Comparison of ENCODE assay signal across 8 cellular contexts in genomic region chr19:58466089-58466759, GRCh38. TPM values are rescaled to one million over a fixed set of nuclear protein-coding genes. Genes with fewer than 3 reads are reported as not detected.
DNase-seq lines count a peak whose midpoint lies in the region; ATAC-seq and TF ChIP-seq lines count a peak whose summit lies in the region.

No MANE protein-coding gene starts in this region.

- H3K27ac ChIP-seq in lower lobe of right lung, result peak overlapping the region; percentile 88

- intact Hi-C loops in lower lobe of right lung (cut with DNase I), result no loop called here

- peaks cover 23% of the 10 kb centered on the region for H3K36me3 ChIP-seq in lower lobe of right lung

- H3K4me1 ChIP-seq in lower lobe of right lung, result peaks cover 15% of the 10 kb centered on the region

- H3K4me3 ChIP-seq in astrocyte of the cerebellum (ENCODE audit: low read depth, low read length), result peak overlapping the region; percentile 85
- peak overlapping the region; percentile 98 for H3K4me3 ChIP-seq in lower lobe of right lung

- DNase-seq in astrocyte of the cerebellum (ENCODE audit: low read depth) (no peak), lower lobe of right lung (no peak), GM19238 (ENCODE audit: insufficient read length, low spot score) (no peak), NCI-H524 (lab: John Stamatoyannopoulos, UW) (no peak), SKM-1 treated with dmso at 0.1 percent for 144 hours (lab: John Stamatoyannopoulos, UW; ENCODE audit: unreplicated experiment) (no peak), NCI-H2081 (lab: John Stamatoyannopoulos, UW) (no peak)

- no peaks in the 10 kb centered on the region for H3K27me3 ChIP-seq in lower lobe of right lung (ENCODE audit: low read depth)

- peak; percentile 24 for ATAC-seq in GM18907 (IDR thresholded peaks at IDR 0.05; ENCODE audit: unreplicated experiment)
- peak; percentile 19 for ATAC-seq in HG03159 (IDR thresholded peaks at IDR 0.05; ENCODE audit: unreplicated experiment)
- ATAC-seq in lower lobe of right lung, result peak in 1 of 2 donors; percentile 53

- in situ Hi-C loops in astrocyte of the cerebellum (cut with HindIII; ENCODE audit: low sequenced_read_pairs), result no loop called here

- no peaks in the 10 kb centered on the region for H3K9me3 ChIP-seq in lower lobe of right lung

- TF ChIP-seq CTCF in astrocyte of the cerebellum (IDR thresholded peaks at IDR 0.05; ENCODE audit: low read depth, low read length, missing control alignments) (no peak), lower lobe of right lung (IDR thresholded peaks at IDR 0.05) (no peak)

RNA-seq across cellular contexts. Expression of gene ZNF324, which starts 0.7 kb away (rescaled TPM):
- 10.0 TPM for total RNA-seq in lower lobe of right lung

RNA-seq across cellular contexts. Expression of gene ZNF446, which starts 9.9 kb away (rescaled TPM):
- 9.1 TPM for total RNA-seq in lower lobe of right lung

RNA-seq across cellular contexts. Expression of gene ZNF324B, which starts 14.8 kb away (rescaled TPM):
- 8.3 TPM for total RNA-seq in lower lobe of right lung

RNA-seq across cellular contexts. Expression of gene ZNF132, which starts 26.3 kb away (rescaled TPM):
- total RNA-seq in lower lobe of right lung, result 7.4 TPM

RNA-seq across cellular contexts. Expression of gene SLC27A5, which starts 45.6 kb away (rescaled TPM):
- 6.6 TPM for total RNA-seq in lower lobe of right lung
